In the genomic region with DNA sequence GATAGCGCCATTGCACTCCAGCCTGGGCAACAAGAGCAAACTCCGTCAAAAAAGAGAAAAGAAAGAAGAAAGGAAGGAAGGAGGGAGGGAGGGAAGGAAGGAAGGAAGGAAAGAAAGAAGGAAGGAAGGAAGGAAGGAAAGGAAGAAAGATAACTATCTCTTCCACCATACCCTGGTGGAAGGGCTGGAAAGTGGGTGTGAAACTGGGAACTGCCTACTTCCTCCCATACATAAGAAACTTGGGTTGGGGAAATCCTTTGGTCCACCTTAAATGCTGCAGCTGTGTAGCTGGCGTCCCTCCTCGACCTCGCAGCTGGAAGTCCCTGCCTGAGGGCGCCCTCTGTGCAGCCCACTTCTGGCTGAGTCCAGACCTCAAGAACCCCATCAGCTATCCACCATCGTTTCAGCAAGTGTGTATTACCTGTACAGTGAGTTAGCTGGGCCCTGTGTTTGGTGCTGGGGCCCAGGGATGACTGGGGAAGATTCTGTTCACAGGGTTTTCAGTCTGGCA, we compare ENCODE assay signal across 10 cellular contexts. TPM values are rescaled to one million over a fixed set of nuclear protein-coding genes. Genes with fewer than 3 reads are reported as not detected.
DNase-seq lines count a peak whose midpoint lies in the region; ATAC-seq and TF ChIP-seq lines count a peak whose summit lies in the region.
"Had no signal": no experiment of that assay in that cellular context is flagged by ENCODE, and none has a peak within 500 bp of the region (broad histone marks: within the 10 kb centered on the region; RNA-seq: fewer than 3 reads in every experiment).

No MANE protein-coding gene starts in this region.

- H3K4me3 ChIP-seq in DND-41 (ENCODE audit: low read depth in 1 of 2, low read length in 2 of 2) (no peak overlapping the region), MG63 (no peak overlapping the region), ectodermal cell (ENCODE audit: insufficient read depth, low read depth, low read length) (peak overlapping the region; percentile 16)

- ATAC-seq in DND-41 (ENCODE audit: insufficient read depth, low read depth) (0 out of 3 replicates have a peak, but pooled peaks have one; percentile 23), HG03432 (IDR thresholded peaks at IDR 0.05; ENCODE audit: unreplicated experiment) (no peak), GM21360 (IDR thresholded peaks at IDR 0.05; ENCODE audit: unreplicated experiment) (no peak)
- ATAC-seq: left colon had no signal

- DNase-seq in DND-41 (no peak), MG63 (peak; percentile 44), neural crest cell (ENCODE audit: low read depth, low spot score) (no peak), epidermal melanocyte (ENCODE audit: insufficient read length, low spot score) (no peak), NCI-H1694 treated with DMSO at 0.1 percent for 48 hours (lab: John Stamatoyannopoulos, UW) (no peak)

- TF ChIP-seq CTCF in DND-41 (IDR thresholded peaks at IDR 0.05; ENCODE audit: borderline replicate concordance, extremely low read depth, low read length, poor library complexity, severe bottlenecking) (no peak), neural crest cell (conservative IDR thresholded peaks at IDR 0.05) (no peak)

- H3K4me2 ChIP-seq in DND-41 (ENCODE audit: insufficient read depth, low read length): no peak overlapping the region

- peak overlapping the region; percentile 89 for H3K4me3 Mint-ChIP-seq in neural crest cell

- no peak overlapping the region for H3K27ac ChIP-seq in DND-41 (ENCODE audit: low read length)
- no peak overlapping the region for H3K27ac ChIP-seq in ectodermal cell (ENCODE audit: insufficient read depth, low read depth, low read length, poor library complexity, severe bottlenecking)

- peaks cover 32% of the 10 kb centered on the region for H3K4me1 Mint-ChIP-seq in neural crest cell

- no peaks in the 10 kb centered on the region for H3K79me2 ChIP-seq in DND-41 (ENCODE audit: insufficient read depth, low read length)

- no peaks in the 10 kb centered on the region for H3K9me3 ChIP-seq in DND-41 (ENCODE audit: insufficient read depth, low read length, severe bottlenecking)
- H3K9me3 ChIP-seq in MG63: no peaks in the 10 kb centered on the region
- no peaks in the 10 kb centered on the region for H3K9me3 ChIP-seq in ectodermal cell (ENCODE audit: control insufficient read depth, low read length)

- no peaks in the 10 kb centered on the region for H3K9me3 Mint-ChIP-seq in neural crest cell

- H3K27ac Mint-ChIP-seq in neural crest cell (ENCODE audit: unreplicated experiment): no peak overlapping the region

- H3K4me1 ChIP-seq in DND-41 (ENCODE audit: insufficient read depth, low read length) (peaks cover 5% of the 10 kb centered on the region), ectodermal cell (ENCODE audit: control insufficient read depth, insufficient read depth, low read length) (peaks cover 11% of the 10 kb centered on the region)

- no peaks in the 10 kb centered on the region for H4K20me1 ChIP-seq in DND-41 (ENCODE audit: insufficient read depth, low read length)

- WGBS in ectodermal cell, 2 experiments: 28 to 31% methylated on average over 7 of the region's 7 CpGs

- H3K27me3 Mint-ChIP-seq in neural crest cell (ENCODE audit: low read depth): no peaks in the 10 kb centered on the region

- H3K9ac ChIP-seq in DND-41 (ENCODE audit: low read depth, low read length): no peak overlapping the region

- H3K36me3 ChIP-seq in DND-41 (ENCODE audit: insufficient read depth, low read length): no peaks in the 10 kb centered on the region
- no peaks in the 10 kb centered on the region for H3K36me3 ChIP-seq in MG63
- no peaks in the 10 kb centered on the region for H3K36me3 ChIP-seq in ectodermal cell (ENCODE audit: control insufficient read depth, insufficient read depth, low read length)

- H3K27me3 ChIP-seq in DND-41 (ENCODE audit: insufficient read depth, low read length, poor library complexity): no peaks in the 10 kb centered on the region
- H3K27me3 ChIP-seq in MG63: no peaks in the 10 kb centered on the region
- H3K27me3 ChIP-seq in ectodermal cell (ENCODE audit: control insufficient read depth, insufficient read depth, low read length, poor library complexity, severe bottlenecking): no peaks in the 10 kb centered on the region

- H3K36me3 Mint-ChIP-seq in neural crest cell (ENCODE audit: low read depth): no peaks in the 10 kb centered on the region

- H2AFZ ChIP-seq in DND-41 (ENCODE audit: low read depth, low read length): no peak overlapping the region

RNA-seq across cellular contexts. Expression of a gene that starts 4.6 kb away (rescaled TPM):
- total RNA-seq in MG63 (2014; rRNA removed; shearing (Covaris generic); ENCODE audit: low replicate concordance): 0.30 TPM in 1 of 2 replicates, not detected in the other
- polyA plus RNA-seq in ectodermal cell (2013, experiment 1 of 4): 4.8 TPM
- 4.2 TPM for polyA plus RNA-seq in ectodermal cell (2013, experiment 2 of 4)
- polyA plus RNA-seq in ectodermal cell (2013, experiment 3 of 4): 4.3 TPM
- polyA plus RNA-seq in ectodermal cell (2013, experiment 4 of 4): 3.8 TPM
- total RNA-seq in neural crest cell: 0.66 and 1.5 TPM in 2 replicates

RNA-seq across cellular contexts. Expression of a gene that starts 8.7 kb away (rescaled TPM):
- total RNA-seq in MG63 (2014; rRNA removed; shearing (Covaris generic); ENCODE audit: low replicate concordance): not detected in 2 replicates
- not detected for polyA plus RNA-seq in ectodermal cell (2013, experiment 1 of 4)
- polyA plus RNA-seq in ectodermal cell (2013, experiment 2 of 4): 0.36 TPM
- not detected for polyA plus RNA-seq in ectodermal cell (2013, experiment 3 of 4)
- polyA plus RNA-seq in ectodermal cell (2013, experiment 4 of 4): not detected
- total RNA-seq in neural crest cell: not detected in 2 replicates

RNA-seq across cellular contexts. Expression of a gene that starts 20.2 kb away (rescaled TPM):
- 515 and 870 TPM in 2 replicates for total RNA-seq in MG63 (2014; rRNA removed; shearing (Covaris generic); ENCODE audit: low replicate concordance)
- polyA plus RNA-seq in ectodermal cell (2013, experiment 1 of 4): 215 TPM
- 211 TPM for polyA plus RNA-seq in ectodermal cell (2013, experiment 2 of 4)
- 201 TPM for polyA plus RNA-seq in ectodermal cell (2013, experiment 3 of 4)
- polyA plus RNA-seq in ectodermal cell (2013, experiment 4 of 4): 205 TPM
- total RNA-seq in neural crest cell: 190 and 192 TPM in 2 replicates

RNA-seq across cellular contexts. Expression of a gene that starts 20.2 kb away (rescaled TPM):
- total RNA-seq in MG63 (2014; rRNA removed; shearing (Covaris generic); ENCODE audit: low replicate concordance): 12.2 and 14.5 TPM in 2 replicates
- polyA plus RNA-seq in ectodermal cell (2013, experiment 1 of 4): 12.5 TPM
- polyA plus RNA-seq in ectodermal cell (2013, experiment 2 of 4): 15.7 TPM
- polyA plus RNA-seq in ectodermal cell (2013, experiment 3 of 4): 11.5 TPM
- polyA plus RNA-seq in ectodermal cell (2013, experiment 4 of 4): 13.5 TPM
- total RNA-seq in neural crest cell: 21.3 and 22.5 TPM in 2 replicates

RNA-seq across cellular contexts. Expression of a gene that starts 33.5 kb away (rescaled TPM):
- not detected in 2 replicates for total RNA-seq in MG63 (2014; rRNA removed; shearing (Covaris generic); ENCODE audit: low replicate concordance)
- polyA plus RNA-seq in ectodermal cell (2013, experiment 1 of 4): not detected
- polyA plus RNA-seq in ectodermal cell (2013, experiment 2 of 4): not detected
- polyA plus RNA-seq in ectodermal cell (2013, experiment 3 of 4): not detected
- not detected for polyA plus RNA-seq in ectodermal cell (2013, experiment 4 of 4)
- not detected in 2 replicates for total RNA-seq in neural crest cell
- total RNA-seq: left colon had no signal
- polyA plus RNA-seq: adipose tissue had no signal
